1 cellular context compared by ENCODE assay signal in the genomic region with DNA sequence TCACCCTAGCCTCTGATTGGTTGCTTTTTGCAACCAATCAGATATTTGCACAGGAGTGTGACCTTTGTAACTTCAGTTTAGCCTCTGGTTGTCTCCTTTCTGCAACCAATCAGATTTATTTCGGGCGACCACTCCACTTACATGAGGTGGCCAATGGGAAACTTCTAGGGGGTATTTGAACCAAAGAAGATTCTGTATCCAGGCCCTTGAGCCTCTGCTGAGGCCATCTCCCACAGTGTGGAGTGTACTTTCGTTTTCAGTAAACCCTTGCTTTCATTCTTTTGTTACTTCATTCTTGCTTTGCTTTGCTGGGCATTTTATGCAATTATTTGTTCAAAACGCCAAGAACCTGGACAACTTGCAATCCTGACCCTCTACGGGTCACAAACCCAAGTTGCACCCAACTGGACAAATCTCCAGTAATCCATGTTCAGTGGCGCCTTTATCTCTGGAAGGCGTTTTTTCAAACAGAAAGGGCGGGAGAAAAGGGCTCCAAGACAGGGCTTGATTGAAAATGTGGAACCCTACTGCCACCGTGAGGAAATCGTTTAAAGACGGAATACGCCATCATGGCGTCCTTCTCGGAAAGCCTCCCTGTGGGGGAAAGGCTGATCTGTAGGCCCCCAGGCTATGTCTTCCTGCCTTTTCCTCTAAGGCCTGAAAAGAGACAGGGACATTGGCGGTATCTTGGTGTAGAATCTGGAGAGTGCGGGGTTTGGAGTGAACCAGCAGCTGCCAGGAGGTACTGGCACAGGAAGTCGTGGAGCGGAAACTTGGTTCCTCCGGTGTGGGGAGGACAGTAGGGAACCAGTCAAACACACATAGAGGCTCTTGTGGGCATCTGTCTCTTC.
TF ChIP-seq lines count a peak whose summit lies in the region.

No MANE protein-coding gene starts in this region.

TF ChIP-seq in GM12878, 131 proteins besides CTCF, POLR2A, EP300 and RAD21 (continued from another document and continues in another):
- TF ChIP-seq, protein P1, sequence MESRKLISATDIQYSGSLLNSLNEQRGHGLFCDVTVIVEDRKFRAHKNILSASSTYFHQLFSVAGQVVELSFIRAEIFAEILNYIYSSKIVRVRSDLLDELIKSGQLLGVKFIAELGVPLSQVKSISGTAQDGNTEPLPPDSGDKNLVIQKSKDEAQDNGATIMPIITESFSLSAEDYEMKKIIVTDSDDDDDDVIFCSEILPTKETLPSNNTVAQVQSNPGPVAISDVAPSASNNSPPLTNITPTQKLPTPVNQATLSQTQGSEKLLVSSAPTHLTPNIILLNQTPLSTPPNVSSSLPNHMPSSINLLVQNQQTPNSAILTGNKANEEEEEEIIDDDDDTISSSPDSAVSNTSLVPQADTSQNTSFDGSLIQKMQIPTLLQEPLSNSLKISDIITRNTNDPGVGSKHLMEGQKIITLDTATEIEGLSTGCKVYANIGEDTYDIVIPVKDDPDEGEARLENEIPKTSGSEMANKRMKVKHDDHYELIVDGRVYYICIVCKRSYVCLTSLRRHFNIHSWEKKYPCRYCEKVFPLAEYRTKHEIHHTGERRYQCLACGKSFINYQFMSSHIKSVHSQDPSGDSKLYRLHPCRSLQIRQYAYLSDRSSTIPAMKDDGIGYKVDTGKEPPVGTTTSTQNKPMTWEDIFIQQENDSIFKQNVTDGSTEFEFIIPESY (IDR thresholded peaks at IDR 0.05), result no peak
- TF ChIP-seq, protein P2, sequence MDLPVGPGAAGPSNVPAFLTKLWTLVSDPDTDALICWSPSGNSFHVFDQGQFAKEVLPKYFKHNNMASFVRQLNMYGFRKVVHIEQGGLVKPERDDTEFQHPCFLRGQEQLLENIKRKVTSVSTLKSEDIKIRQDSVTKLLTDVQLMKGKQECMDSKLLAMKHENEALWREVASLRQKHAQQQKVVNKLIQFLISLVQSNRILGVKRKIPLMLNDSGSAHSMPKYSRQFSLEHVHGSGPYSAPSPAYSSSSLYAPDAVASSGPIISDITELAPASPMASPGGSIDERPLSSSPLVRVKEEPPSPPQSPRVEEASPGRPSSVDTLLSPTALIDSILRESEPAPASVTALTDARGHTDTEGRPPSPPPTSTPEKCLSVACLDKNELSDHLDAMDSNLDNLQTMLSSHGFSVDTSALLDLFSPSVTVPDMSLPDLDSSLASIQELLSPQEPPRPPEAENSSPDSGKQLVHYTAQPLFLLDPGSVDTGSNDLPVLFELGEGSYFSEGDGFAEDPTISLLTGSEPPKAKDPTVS (IDR thresholded peaks at IDR 0.05; ENCODE audit: low read depth, low read length), result no peak
- TF ChIP-seq TBL1XR1 (IDR thresholded peaks at IDR 0.05; ENCODE audit: low read depth, low read length) (peak; percentile 31; the same call in 1 of the 2 replicates), SP1 (IDR thresholded peaks at IDR 0.05; ENCODE audit: low read depth, low read length) (no peak), ZNF207 (IDR thresholded peaks at IDR 0.05; ENCODE audit: borderline replicate concordance) (0 out of 2 replicates have a peak, but pooled peaks have one; percentile 34), RUNX3 (IDR thresholded peaks at IDR 0.05; ENCODE audit: low read length) (0 out of 2 replicates have a peak, but pooled peaks have one; percentile 12), SMAD5 (IDR thresholded peaks at IDR 0.05; ENCODE audit: low read depth) (no peak), PML (IDR thresholded peaks at IDR 0.05; ENCODE audit: low read length) (no peak), RBBP5 (conservative IDR thresholded peaks at IDR 0.05) (no peak), BRCA1 (IDR thresholded peaks at IDR 0.05; ENCODE audit: low read depth, low read length) (no peak), WRNIP1 (IDR thresholded peaks at IDR 0.05; ENCODE audit: borderline replicate concordance, low read depth, low read length) (no peak), TAF1 (IDR thresholded peaks at IDR 0.05; ENCODE audit: borderline replicate concordance, low read depth, low read length) (no peak), GATAD2B (conservative IDR thresholded peaks at IDR 0.05; ENCODE audit: low read depth) (no peak), ATF7 (IDR thresholded peaks at IDR 0.05; ENCODE audit: low read depth) (0 out of 2 replicates have a peak, but pooled peaks have one; percentile 39), MYB (IDR thresholded peaks at IDR 0.05; ENCODE audit: borderline replicate concordance, low read depth, low read length) (no peak), SRF (IDR thresholded peaks at IDR 0.05; ENCODE audit: low read depth in 2 of 2, low read length in 2 of 2) (no peak), FOS (IDR thresholded peaks at IDR 0.05; ENCODE audit: borderline replicate concordance, extremely low read depth, insufficient read length) (no peak), NR2C1 (IDR thresholded peaks at IDR 0.05) (no peak), HDGF (IDR thresholded peaks at IDR 0.05) (no peak), IKZF1 (conservative IDR thresholded peaks at IDR 0.05) (peak; percentile 45; the same call in 1 of the 2 replicates), SMARCA5 (IDR thresholded peaks at IDR 0.05) (no peak), NR2C2 (IDR thresholded peaks at IDR 0.05; ENCODE audit: borderline replicate concordance, control insufficient read depth, insufficient read length, low read depth) (no peak), NFXL1 (IDR thresholded peaks at IDR 0.05; ENCODE audit: borderline replicate concordance) (no peak), RAD51 (IDR thresholded peaks at IDR 0.05) (0 out of 2 replicates have a peak, but pooled peaks have one; percentile 8), IKZF2 (IDR thresholded peaks at IDR 0.05) (peak; percentile 14 to 23; a peak in 1 of 4 replicates), NBN (IDR thresholded peaks at IDR 0.05) (no peak), FOXM1 (IDR thresholded peaks at IDR 0.05; ENCODE audit: low read depth, low read length) (no peak), RB1 (IDR thresholded peaks at IDR 0.05; ENCODE audit: borderline replicate concordance) (no peak), NFIC (IDR thresholded peaks at IDR 0.05; ENCODE audit: low read depth, low read length) (no peak), SIN3A (IDR thresholded peaks at IDR 0.05; ENCODE audit: low read depth, low read length) (no peak), ZNF217 (IDR thresholded peaks at IDR 0.05) (no peak)
- TF ChIP-seq, protein P3, sequence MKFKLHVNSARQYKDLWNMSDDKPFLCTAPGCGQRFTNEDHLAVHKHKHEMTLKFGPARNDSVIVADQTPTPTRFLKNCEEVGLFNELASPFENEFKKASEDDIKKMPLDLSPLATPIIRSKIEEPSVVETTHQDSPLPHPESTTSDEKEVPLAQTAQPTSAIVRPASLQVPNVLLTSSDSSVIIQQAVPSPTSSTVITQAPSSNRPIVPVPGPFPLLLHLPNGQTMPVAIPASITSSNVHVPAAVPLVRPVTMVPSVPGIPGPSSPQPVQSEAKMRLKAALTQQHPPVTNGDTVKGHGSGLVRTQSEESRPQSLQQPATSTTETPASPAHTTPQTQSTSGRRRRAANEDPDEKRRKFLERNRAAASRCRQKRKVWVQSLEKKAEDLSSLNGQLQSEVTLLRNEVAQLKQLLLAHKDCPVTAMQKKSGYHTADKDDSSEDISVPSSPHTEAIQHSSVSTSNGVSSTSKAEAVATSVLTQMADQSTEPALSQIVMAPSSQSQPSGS (IDR thresholded peaks at IDR 0.05; ENCODE audit: low read length), result no peak
- TF ChIP-seq, protein P4, sequence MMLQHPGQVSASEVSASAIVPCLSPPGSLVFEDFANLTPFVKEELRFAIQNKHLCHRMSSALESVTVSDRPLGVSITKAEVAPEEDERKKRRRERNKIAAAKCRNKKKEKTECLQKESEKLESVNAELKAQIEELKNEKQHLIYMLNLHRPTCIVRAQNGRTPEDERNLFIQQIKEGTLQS (IDR thresholded peaks at IDR 0.05; ENCODE audit: borderline replicate concordance, extremely low read depth, low read depth, low read length), result no peak
- TF ChIP-seq, protein P5, sequence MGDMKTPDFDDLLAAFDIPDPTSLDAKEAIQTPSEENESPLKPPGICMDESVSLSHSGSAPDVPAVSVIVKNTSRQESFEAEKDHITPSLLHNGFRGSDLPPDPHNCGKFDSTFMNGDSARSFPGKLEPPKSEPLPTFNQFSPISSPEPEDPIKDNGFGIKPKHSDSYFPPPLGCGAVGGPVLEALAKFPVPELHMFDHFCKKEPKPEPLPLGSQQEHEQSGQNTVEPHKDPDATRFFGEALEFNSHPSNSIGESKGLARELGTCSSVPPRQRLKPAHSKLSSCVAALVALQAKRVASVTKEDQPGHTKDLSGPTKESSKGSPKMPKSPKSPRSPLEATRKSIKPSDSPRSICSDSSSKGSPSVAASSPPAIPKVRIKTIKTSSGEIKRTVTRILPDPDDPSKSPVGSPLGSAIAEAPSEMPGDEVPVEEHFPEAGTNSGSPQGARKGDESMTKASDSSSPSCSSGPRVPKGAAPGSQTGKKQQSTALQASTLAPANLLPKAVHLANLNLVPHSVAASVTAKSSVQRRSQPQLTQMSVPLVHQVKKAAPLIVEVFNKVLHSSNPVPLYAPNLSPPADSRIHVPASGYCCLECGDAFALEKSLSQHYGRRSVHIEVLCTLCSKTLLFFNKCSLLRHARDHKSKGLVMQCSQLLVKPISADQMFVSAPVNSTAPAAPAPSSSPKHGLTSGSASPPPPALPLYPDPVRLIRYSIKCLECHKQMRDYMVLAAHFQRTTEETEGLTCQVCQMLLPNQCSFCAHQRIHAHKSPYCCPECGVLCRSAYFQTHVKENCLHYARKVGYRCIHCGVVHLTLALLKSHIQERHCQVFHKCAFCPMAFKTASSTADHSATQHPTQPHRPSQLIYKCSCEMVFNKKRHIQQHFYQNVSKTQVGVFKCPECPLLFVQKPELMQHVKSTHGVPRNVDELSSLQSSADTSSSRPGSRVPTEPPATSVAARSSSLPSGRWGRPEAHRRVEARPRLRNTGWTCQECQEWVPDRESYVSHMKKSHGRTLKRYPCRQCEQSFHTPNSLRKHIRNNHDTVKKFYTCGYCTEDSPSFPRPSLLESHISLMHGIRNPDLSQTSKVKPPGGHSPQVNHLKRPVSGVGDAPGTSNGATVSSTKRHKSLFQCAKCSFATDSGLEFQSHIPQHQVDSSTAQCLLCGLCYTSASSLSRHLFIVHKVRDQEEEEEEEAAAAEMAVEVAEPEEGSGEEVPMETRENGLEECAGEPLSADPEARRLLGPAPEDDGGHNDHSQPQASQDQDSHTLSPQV (IDR thresholded peaks at IDR 0.05), result peak; percentile 88
- TF ChIP-seq, protein P6, sequence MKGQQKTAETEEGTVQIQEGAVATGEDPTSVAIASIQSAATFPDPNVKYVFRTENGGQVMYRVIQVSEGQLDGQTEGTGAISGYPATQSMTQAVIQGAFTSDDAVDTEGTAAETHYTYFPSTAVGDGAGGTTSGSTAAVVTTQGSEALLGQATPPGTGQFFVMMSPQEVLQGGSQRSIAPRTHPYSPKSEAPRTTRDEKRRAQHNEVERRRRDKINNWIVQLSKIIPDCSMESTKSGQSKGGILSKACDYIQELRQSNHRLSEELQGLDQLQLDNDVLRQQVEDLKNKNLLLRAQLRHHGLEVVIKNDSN (IDR thresholded peaks at IDR 0.05; ENCODE audit: borderline replicate concordance, extremely low read length, insufficient read depth, low read depth, low read length), result no peak
- TF ChIP-seq, protein P7, sequence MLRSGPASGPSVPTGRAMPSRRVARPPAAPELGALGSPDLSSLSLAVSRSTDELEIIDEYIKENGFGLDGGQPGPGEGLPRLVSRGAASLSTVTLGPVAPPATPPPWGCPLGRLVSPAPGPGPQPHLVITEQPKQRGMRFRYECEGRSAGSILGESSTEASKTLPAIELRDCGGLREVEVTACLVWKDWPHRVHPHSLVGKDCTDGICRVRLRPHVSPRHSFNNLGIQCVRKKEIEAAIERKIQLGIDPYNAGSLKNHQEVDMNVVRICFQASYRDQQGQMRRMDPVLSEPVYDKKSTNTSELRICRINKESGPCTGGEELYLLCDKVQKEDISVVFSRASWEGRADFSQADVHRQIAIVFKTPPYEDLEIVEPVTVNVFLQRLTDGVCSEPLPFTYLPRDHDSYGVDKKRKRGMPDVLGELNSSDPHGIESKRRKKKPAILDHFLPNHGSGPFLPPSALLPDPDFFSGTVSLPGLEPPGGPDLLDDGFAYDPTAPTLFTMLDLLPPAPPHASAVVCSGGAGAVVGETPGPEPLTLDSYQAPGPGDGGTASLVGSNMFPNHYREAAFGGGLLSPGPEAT (IDR thresholded peaks at IDR 0.05; ENCODE audit: low read depth), result peak; percentile 66; the same call in 1 of the 2 replicates
- TF ChIP-seq, protein P8, sequence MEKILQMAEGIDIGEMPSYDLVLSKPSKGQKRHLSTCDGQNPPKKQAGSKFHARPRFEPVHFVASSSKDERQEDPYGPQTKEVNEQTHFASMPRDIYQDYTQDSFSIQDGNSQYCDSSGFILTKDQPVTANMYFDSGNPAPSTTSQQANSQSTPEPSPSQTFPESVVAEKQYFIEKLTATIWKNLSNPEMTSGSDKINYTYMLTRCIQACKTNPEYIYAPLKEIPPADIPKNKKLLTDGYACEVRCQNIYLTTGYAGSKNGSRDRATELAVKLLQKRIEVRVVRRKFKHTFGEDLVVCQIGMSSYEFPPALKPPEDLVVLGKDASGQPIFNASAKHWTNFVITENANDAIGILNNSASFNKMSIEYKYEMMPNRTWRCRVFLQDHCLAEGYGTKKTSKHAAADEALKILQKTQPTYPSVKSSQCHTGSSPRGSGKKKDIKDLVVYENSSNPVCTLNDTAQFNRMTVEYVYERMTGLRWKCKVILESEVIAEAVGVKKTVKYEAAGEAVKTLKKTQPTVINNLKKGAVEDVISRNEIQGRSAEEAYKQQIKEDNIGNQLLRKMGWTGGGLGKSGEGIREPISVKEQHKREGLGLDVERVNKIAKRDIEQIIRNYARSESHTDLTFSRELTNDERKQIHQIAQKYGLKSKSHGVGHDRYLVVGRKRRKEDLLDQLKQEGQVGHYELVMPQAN (conservative IDR thresholded peaks at IDR 0.05), result no peak
- TF ChIP-seq, protein P9, sequence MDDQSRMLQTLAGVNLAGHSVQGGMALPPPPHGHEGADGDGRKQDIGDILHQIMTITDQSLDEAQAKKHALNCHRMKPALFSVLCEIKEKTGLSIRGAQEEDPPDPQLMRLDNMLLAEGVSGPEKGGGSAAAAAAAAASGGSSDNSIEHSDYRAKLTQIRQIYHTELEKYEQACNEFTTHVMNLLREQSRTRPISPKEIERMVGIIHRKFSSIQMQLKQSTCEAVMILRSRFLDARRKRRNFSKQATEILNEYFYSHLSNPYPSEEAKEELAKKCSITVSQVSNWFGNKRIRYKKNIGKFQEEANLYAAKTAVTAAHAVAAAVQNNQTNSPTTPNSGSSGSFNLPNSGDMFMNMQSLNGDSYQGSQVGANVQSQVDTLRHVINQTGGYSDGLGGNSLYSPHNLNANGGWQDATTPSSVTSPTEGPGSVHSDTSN (IDR thresholded peaks at IDR 0.05; ENCODE audit: insufficient replicate concordance, low read depth, low read length), result no peak
- TF ChIP-seq, protein P10, sequence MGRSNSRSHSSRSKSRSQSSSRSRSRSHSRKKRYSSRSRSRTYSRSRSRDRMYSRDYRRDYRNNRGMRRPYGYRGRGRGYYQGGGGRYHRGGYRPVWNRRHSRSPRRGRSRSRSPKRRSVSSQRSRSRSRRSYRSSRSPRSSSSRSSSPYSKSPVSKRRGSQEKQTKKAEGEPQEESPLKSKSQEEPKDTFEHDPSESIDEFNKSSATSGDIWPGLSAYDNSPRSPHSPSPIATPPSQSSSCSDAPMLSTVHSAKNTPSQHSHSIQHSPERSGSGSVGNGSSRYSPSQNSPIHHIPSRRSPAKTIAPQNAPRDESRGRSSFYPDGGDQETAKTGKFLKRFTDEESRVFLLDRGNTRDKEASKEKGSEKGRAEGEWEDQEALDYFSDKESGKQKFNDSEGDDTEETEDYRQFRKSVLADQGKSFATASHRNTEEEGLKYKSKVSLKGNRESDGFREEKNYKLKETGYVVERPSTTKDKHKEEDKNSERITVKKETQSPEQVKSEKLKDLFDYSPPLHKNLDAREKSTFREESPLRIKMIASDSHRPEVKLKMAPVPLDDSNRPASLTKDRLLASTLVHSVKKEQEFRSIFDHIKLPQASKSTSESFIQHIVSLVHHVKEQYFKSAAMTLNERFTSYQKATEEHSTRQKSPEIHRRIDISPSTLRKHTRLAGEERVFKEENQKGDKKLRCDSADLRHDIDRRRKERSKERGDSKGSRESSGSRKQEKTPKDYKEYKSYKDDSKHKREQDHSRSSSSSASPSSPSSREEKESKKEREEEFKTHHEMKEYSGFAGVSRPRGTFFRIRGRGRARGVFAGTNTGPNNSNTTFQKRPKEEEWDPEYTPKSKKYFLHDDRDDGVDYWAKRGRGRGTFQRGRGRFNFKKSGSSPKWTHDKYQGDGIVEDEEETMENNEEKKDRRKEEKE (IDR thresholded peaks at IDR 0.05), result no peak
